8 cellular contexts compared by ENCODE assay signal in the genomic region with DNA sequence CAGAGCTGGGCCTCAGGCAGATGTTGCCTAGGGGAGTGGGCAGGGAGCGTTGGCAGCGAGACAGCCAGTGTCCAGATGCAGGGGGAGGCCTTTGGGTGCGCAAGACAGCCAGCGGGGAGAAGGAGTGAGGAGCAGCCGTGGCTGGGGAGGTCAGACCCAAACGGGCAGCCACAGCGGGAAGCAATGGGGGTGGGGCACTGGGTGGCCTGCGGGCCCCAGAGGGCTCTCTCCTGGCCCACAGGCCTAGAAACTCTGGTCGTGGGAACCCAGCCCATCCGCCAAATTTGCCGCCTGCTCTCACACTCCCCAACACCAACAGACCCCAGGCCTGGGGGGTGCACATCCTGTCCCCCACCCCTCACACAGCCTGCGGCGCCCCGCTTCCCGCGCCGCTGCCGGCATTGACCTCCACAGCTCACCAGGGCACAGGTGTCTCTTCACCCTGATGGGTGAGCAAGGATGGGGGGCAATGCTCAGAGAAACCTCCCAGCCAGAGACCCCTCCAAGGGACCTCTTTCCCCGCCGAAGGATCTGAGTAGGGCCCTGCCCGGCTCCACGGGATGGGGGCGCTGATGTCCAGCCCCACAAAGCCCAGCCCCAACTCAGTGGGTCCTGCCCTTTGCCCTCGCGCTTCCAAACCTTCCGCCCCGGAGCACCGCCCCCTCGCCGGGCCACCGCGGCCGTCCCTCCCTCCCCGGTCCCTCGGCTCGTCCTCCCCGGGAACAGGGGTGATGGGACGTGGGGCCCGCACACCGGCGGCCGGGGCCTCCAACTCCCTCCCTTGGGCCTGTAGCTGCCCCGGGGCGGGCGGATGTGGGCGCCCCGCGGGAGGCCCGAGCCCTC. TPM values are rescaled to one million over a fixed set of nuclear protein-coding genes. Genes with fewer than 3 reads are reported as not detected.
A peak's percentile ranks its signal among the peaks of the same experiment; 100 is the strongest.
DNase-seq lines count a peak whose midpoint lies in the region; ATAC-seq and TF ChIP-seq lines count a peak whose summit lies in the region.

No MANE protein-coding gene starts in this region.

- 14% methylated on average over 16 of the region's 49 CpGs for WGBS in hepatocyte (ENCODE audit: low lambda C conversion rate, missing lambda C conversion rate)

- H3K27ac ChIP-seq in PC-3 (ENCODE audit: low read length): no peak overlapping the region
- H3K27ac ChIP-seq in angular gyrus (ENCODE audit: low read depth, low read length): peak overlapping the region; percentile 88
- peak overlapping the region; percentile 98 for H3K27ac ChIP-seq in hepatocyte

- H4K20me1 ChIP-seq in PC-3 (ENCODE audit: low read length): peaks cover 25% of the 10 kb centered on the region; the same call in 1 of the 2 replicates
- peaks cover 2% of the 10 kb centered on the region for H4K20me1 ChIP-seq in hepatocyte (ENCODE audit: insufficient read depth, poor library complexity, severe bottlenecking)

- no peaks in the 10 kb centered on the region for H3F3A ChIP-seq in PC-3 (ENCODE audit: low read length, unreplicated experiment)

- intact Hi-C loops in PC-3 (cut with micrococcal nuclease): no loop called here

- no peak for DNase-seq in PC-3
- peak; percentile 71 for DNase-seq in hepatocyte (ENCODE audit: low spot score)
- peak; percentile 74 for DNase-seq in retina
- no peak for DNase-seq in GM19240 (ENCODE audit: insufficient read length, low spot score)

- H3K9me3 ChIP-seq in ES-I3 (ENCODE audit: control insufficient read depth, insufficient read depth, low read length) (no peaks in the 10 kb centered on the region), PC-3 (ENCODE audit: low read length) (no peaks in the 10 kb centered on the region), hepatocyte (ENCODE audit: low read depth) (no peaks in the 10 kb centered on the region)

- BruUV-seq in PC-3 (replicated peaks; lab: Mats Ljungman, UMichigan): no TSS peak

- CTCF ChIA-PET in PC-3 (lab: Charles Lee): interaction anchor here (2.8 kb wide), 1 partner anchor 19 kb away, joined by 14 read pairs; no protein-coding TSS in a partner anchor

- peak overlapping the region; percentile 65 for H3K9ac ChIP-seq in ES-I3 (ENCODE audit: low read depth, low read length)
- H3K9ac ChIP-seq in PC-3 (ENCODE audit: low read length): peak overlapping the region; percentile 70

- peaks cover 64% of the 10 kb centered on the region for H3K79me2 ChIP-seq in PC-3 (ENCODE audit: low read length)
- peaks cover 72% of the 10 kb centered on the region for H3K79me2 ChIP-seq in hepatocyte

- H3K4me2 ChIP-seq in PC-3 (ENCODE audit: low read length) (peak overlapping the region; percentile 96), hepatocyte (peak overlapping the region; percentile 95)

- no peaks in the 10 kb centered on the region for H3K36me3 ChIP-seq in ES-I3 (ENCODE audit: insufficient read depth, low read length)
- H3K36me3 ChIP-seq in PC-3 (ENCODE audit: low read depth, low read length): peaks cover 10% of the 10 kb centered on the region
- no peaks in the 10 kb centered on the region for H3K36me3 ChIP-seq in hepatocyte (replicated peaks; ENCODE audit: insufficient read depth, low read depth)

- no peaks in the 10 kb centered on the region for H3K27me3 ChIP-seq in PC-3 (ENCODE audit: low read length)
- no peaks in the 10 kb centered on the region for H3K27me3 ChIP-seq in hepatocyte

- peak overlapping the region; percentile 86 for H3K4me3 ChIP-seq in PC-3 (ENCODE audit: low read length)
- H3K4me3 ChIP-seq in hepatocyte: peak overlapping the region; percentile 51

- POLR2A ChIA-PET in PC-3 (lab: Charles Lee; ENCODE audit: unreplicated experiment): no interaction called here

- H3K4me1 ChIP-seq in ES-I3 (ENCODE audit: insufficient read depth, low read length) (peaks cover 54% of the 10 kb centered on the region), PC-3 (ENCODE audit: insufficient read depth, low read length) (peaks cover 72% of the 10 kb centered on the region), hepatocyte (ENCODE audit: insufficient read depth) (peaks cover 54% of the 10 kb centered on the region)

- TF ChIP-seq CTCF in PC-3 (conservative IDR thresholded peaks at IDR 0.05; ENCODE audit: low read depth, low read length) (peak; percentile 45), hepatocyte (IDR thresholded peaks at IDR 0.05; ENCODE audit: poor library complexity) (peak; percentile 32)

- ATAC-seq in HG02588 (IDR thresholded peaks at IDR 0.05; ENCODE audit: unreplicated experiment) (peak; percentile 40), PC-3 (peak; percentile 5), GM18861 (IDR thresholded peaks at IDR 0.05; ENCODE audit: unreplicated experiment) (no peak)

- no peaks in the 10 kb centered on the region for H3K9me2 ChIP-seq in PC-3 (replicated peaks; ENCODE audit: low read length)
- no peaks in the 10 kb centered on the region for H3K9me2 ChIP-seq in hepatocyte (replicated peaks; ENCODE audit: insufficient read depth)

- H2AFZ ChIP-seq in PC-3 (ENCODE audit: low read length): peak overlapping the region; percentile 51
- H2AFZ ChIP-seq in hepatocyte: peak overlapping the region; percentile 37

RNA-seq across cellular contexts. Expression of gene HDAC7, which starts 0.8 kb away (rescaled TPM):
- total RNA-seq in PC-3 (2014; rRNA removed): 44.2 and 59.6 TPM in 2 replicates
- total RNA-seq in hepatocyte: 17.9 and 19.0 TPM in 2 replicates
- polyA plus RNA-seq in hepatocyte: 41.2 and 45.5 TPM in 2 replicates

RNA-seq across cellular contexts. Expression of gene SLC48A1, which starts 45.9 kb away (rescaled TPM):
- total RNA-seq in PC-3 (2014; rRNA removed) (21.4 and 22.3 TPM in 2 replicates), hepatocyte (11.2 and 13.0 TPM in 2 replicates)
- polyA plus RNA-seq in hepatocyte: 20.2 and 22.6 TPM in 2 replicates

Comparison
In these comparisons a context has a peak if more than half of its experiments do, and no peak if none do; other contexts are left out.
1. DNase-seq: peak in hepatocyte (single experiment) and retina (single experiment); none in PC-3 (single experiment) and GM19240 (single experiment).